Comparison of ENCODE assay signal across 8 cellular contexts in the genomic region with DNA sequence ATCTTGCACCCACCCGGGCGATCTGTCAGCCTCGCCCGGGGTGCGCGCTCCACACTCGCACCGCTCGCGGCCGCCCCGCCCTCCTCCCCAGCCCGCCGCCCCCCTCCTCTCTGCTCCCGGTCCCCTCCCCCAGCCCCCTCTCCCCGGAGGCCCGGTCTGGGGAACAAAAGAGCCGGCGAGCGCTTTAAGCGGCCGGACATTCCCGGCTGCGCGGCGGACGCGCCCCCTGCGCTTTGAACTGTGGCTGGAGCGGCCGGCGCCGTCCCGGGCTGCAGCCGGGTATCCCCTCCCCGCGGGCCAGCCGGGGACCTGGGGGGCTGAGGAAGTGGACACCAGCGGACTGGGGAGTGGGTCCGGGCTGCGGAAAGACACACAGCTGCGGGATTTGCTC. TPM values are rescaled to one million over a fixed set of nuclear protein-coding genes. Genes with fewer than 3 reads are reported as not detected.
DNase-seq lines count a peak whose midpoint lies in the region; ATAC-seq, FAIRE-seq and TF ChIP-seq lines count a peak whose summit lies in the region.

Gene IGDCC3 (minus strand): TSS at position 27 of the 391 bp plus-strand sequence. CDS start 214 bp downstream, outside the sequence.

- POLR2A ChIA-PET in GM12878 (lab: Charles Lee) = no interaction called here

- H3K27ac ChIP-seq in GM12878 (ENCODE audit: control insufficient read depth, insufficient read depth) (no peak within 1 kb of the TSS), layer of hippocampus (ENCODE audit: low read depth, low read length) (peak within 1 kb of the TSS; percentile 18), thoracic aorta (no peak within 1 kb of the TSS)

- 2% methylated on average over 25 of the region's 42 CpGs for whole genome bisulfite sequencing in GM12878 (ENCODE audit: insufficient coverage, insufficient replicate concordance, low lambda C conversion rate, missing lambda C conversion rate)

- H3K36me3 Mint-ChIP-seq in T-helper 2 cell treated with Interferon-gamma antibody and Interleukin-4, amounts not matched to agents 5 μg/mL and 100 μg/mL, for 36 hours (ENCODE audit: low read depth) = no peaks in the 10 kb centered on the region

- H3K4me1 ChIP-seq in GM12878 (ENCODE audit: control insufficient read depth, insufficient read depth, low read length) (no peaks in the 10 kb centered on the region), thoracic aorta (ENCODE audit: control insufficient read depth in 1 of 2, low read depth in 2 of 2) (peaks cover 2 to 9% of the 10 kb centered on the region in 2 donors)

- peak within 1 kb of the TSS; percentile 60 for H3K4me3 Mint-ChIP-seq in T-helper 2 cell treated with Interferon-gamma antibody and Interleukin-4, amounts not matched to agents 5 μg/mL and 100 μg/mL, for 36 hours

- peak within 1 kb of the TSS; percentile 49; the same call in 1 of the 2 replicates for H3K4me2 ChIP-seq in GM12878 (ENCODE audit: control insufficient read depth, insufficient read depth)

- no peak for TF ChIP-seq EP300 in GM12878 (IDR thresholded peaks at IDR 0.05; ENCODE audit: borderline replicate concordance in 1 of 2, control insufficient read depth in 1 of 2, low read depth in 2 of 2, low read length in 2 of 2)

- FAIRE-seq in GM12878 (lab: Jason Lieb, UNC) = no peak

- TF ChIP-seq CTCF in GM12878 (IDR thresholded peaks at IDR 0.05 in 2 of 3, conservative IDR thresholded peaks at IDR 0.05 in 1 of 3; ENCODE audit: control insufficient read depth in 2 of 3, extremely low read depth in 1 of 3, insufficient read depth in 1 of 3, low read depth in 3 of 3, low read length in 3 of 3) = no peak
- no peak for TF ChIP-seq CTCF in thoracic aorta (IDR thresholded peaks at IDR 0.05)

- no peak within 1 kb of the TSS for H2AFZ ChIP-seq in GM12878 (ENCODE audit: control insufficient read depth, low read depth, low read length)

- ATAC-seq in GM12878 (no peak), thoracic aorta (ENCODE audit: insufficient number of reproducible peaks, low FRiP score, low read depth) (no peak), GM21529 (IDR thresholded peaks at IDR 0.05; ENCODE audit: unreplicated experiment) (no peak), GM21447 (IDR thresholded peaks at IDR 0.05; ENCODE audit: unreplicated experiment) (no peak)

- BruUV-seq in GM12878 (replicated peaks; lab: Mats Ljungman, UMichigan) = no TSS peak

- no peak within 1 kb of the TSS for H3K4me3 ChIP-seq in GM12878
- peak within 1 kb of the TSS; percentile 76 for H3K4me3 ChIP-seq in thoracic aorta

- no peak for TF ChIP-seq RAD21 in GM12878 (IDR thresholded peaks at IDR 0.05; ENCODE audit: insufficient read depth, low read depth, low read length)

- RAD21 ChIA-PET in GM12878 (lab: Charles Lee; ENCODE audit: unreplicated experiment) = no interaction called here

- H3K27me3 Mint-ChIP-seq in T-helper 2 cell treated with Interferon-gamma antibody and Interleukin-4, amounts not matched to agents 5 μg/mL and 100 μg/mL, for 36 hours (ENCODE audit: low read depth) = peaks cover 81% of the 10 kb centered on the region

- in situ Hi-C loops in GM12878 (cut with MboI) = no loop called here

- H4K20me1 ChIP-seq in GM12878 (ENCODE audit: control insufficient read depth, insufficient read depth) = no peaks in the 10 kb centered on the region

- H3K36me3 ChIP-seq in GM12878 (ENCODE audit: control insufficient read depth in 2 of 2, insufficient read depth in 2 of 2, low read length in 1 of 2) = no peaks in the 10 kb centered on the region
- no peaks in the 10 kb centered on the region for H3K36me3 ChIP-seq in thoracic aorta

- no peak within 1 kb of the TSS for H3K27ac Mint-ChIP-seq in T-helper 2 cell treated with Interferon-gamma antibody and Interleukin-4, amounts not matched to agents 5 μg/mL and 100 μg/mL, for 36 hours

- H3K4me1 Mint-ChIP-seq in T-helper 2 cell treated with Interferon-gamma antibody and Interleukin-4, amounts not matched to agents 5 μg/mL and 100 μg/mL, for 36 hours (ENCODE audit: low read depth) = peaks cover 6% of the 10 kb centered on the region

- H3K9me3 ChIP-seq in GM12878 (replicated peaks; ENCODE audit: control insufficient read depth, insufficient read depth, low read length) (no peaks in the 10 kb centered on the region), thoracic aorta (no peaks in the 10 kb centered on the region)

- SMC1A ChIA-PET in GM12878 (lab: Charles Lee; ENCODE audit: uncharacterized antibody, unreplicated experiment) = no interaction called here

- TF ChIP-seq POLR2A in GM12878 (IDR thresholded peaks at IDR 0.05; ENCODE audit: low read depth, low read length) = no peak

- CTCF ChIA-PET in GM12878 (lab: Yijun Ruan, JAX) = interaction anchor here (1.1 to 1.7 kb wide), 2 partner anchors 57 to 61 kb away, joined by 4 to 5 read pairs; no protein-coding TSS in a partner anchor

- no peak within 1 kb of the TSS for H3K9ac ChIP-seq in GM12878 (ENCODE audit: control insufficient read depth, insufficient read depth, low read length)

- no peaks in the 10 kb centered on the region for H3K79me2 ChIP-seq in GM12878 (ENCODE audit: control insufficient read depth, insufficient read depth, low read length)

- no peak for DNase-seq in T-helper 2 cell treated with Interferon-gamma antibody and Interleukin-4, amounts not matched to agents 5 μg/mL and 100 μg/mL, for 36 hours (ENCODE audit: low spot score)
- no peak for DNase-seq in T-helper 2 cell
- DNase-seq in GM12878 (ENCODE audit: low read depth, low spot score) = no peak
- DNase-seq in thoracic aorta (ENCODE audit: low spot score) = no peak
- DNase-seq in CD1c-positive myeloid dendritic cell (ENCODE audit: extremely low spot score) = no peak

- H3K9me3 Mint-ChIP-seq in T-helper 2 cell treated with Interferon-gamma antibody and Interleukin-4, amounts not matched to agents 5 μg/mL and 100 μg/mL, for 36 hours = no peaks in the 10 kb centered on the region

- H3K27me3 ChIP-seq in GM12878 (replicated peaks in 1 of 2; ENCODE audit: control insufficient read depth in 2 of 2, insufficient read depth in 2 of 2, low read length in 1 of 2) (peaks cover 20 to 32% of the 10 kb centered on the region in 2 experiments), layer of hippocampus (ENCODE audit: control insufficient read depth, insufficient read depth, low read length) (peaks cover 2% of the 10 kb centered on the region), thoracic aorta (replicated peaks; ENCODE audit: insufficient read depth) (no peaks in the 10 kb centered on the region)

- intact Hi-C loops in GM12878 (cut with micrococcal nuclease; ENCODE audit: unreplicated experiment) = no loop called here

TF ChIP-seq in GM12878, 131 proteins besides CTCF, POLR2A, EP300 and RAD21 (continues in another document):
- TF ChIP-seq, protein P1, sequence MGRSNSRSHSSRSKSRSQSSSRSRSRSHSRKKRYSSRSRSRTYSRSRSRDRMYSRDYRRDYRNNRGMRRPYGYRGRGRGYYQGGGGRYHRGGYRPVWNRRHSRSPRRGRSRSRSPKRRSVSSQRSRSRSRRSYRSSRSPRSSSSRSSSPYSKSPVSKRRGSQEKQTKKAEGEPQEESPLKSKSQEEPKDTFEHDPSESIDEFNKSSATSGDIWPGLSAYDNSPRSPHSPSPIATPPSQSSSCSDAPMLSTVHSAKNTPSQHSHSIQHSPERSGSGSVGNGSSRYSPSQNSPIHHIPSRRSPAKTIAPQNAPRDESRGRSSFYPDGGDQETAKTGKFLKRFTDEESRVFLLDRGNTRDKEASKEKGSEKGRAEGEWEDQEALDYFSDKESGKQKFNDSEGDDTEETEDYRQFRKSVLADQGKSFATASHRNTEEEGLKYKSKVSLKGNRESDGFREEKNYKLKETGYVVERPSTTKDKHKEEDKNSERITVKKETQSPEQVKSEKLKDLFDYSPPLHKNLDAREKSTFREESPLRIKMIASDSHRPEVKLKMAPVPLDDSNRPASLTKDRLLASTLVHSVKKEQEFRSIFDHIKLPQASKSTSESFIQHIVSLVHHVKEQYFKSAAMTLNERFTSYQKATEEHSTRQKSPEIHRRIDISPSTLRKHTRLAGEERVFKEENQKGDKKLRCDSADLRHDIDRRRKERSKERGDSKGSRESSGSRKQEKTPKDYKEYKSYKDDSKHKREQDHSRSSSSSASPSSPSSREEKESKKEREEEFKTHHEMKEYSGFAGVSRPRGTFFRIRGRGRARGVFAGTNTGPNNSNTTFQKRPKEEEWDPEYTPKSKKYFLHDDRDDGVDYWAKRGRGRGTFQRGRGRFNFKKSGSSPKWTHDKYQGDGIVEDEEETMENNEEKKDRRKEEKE (IDR thresholded peaks at IDR 0.05) = no peak
- TF ChIP-seq SUZ12 (IDR thresholded peaks at IDR 0.05; ENCODE audit: unreplicated experiment) = no peak
- TF ChIP-seq ESRRA (IDR thresholded peaks at IDR 0.05; ENCODE audit: low read length) = no peak
- TF ChIP-seq POLR2AphosphoS5 (IDR thresholded peaks at IDR 0.05; ENCODE audit: low read length) = no peak
- TF ChIP-seq NFYA (IDR thresholded peaks at IDR 0.05; ENCODE audit: borderline replicate concordance, low read depth, low read length) = no peak
- no peak for TF ChIP-seq NR2F1 (conservative IDR thresholded peaks at IDR 0.05)
- TF ChIP-seq PAX8 (IDR thresholded peaks at IDR 0.05) = no peak
- TF ChIP-seq IRF3 (IDR thresholded peaks at IDR 0.05) = no peak

RNA-seq across cellular contexts. Expression of gene IGDCC3, which starts in this region (rescaled TPM):
- not detected in 2 replicates for total RNA-seq in GM12878 (2013; cell fraction: nucleolus; rRNA removed)
- not detected in 2 replicates for total RNA-seq in GM12878 (2014; rRNA removed)
- not detected in 2 replicates for total RNA-seq in GM12878 (2014; rRNA removed; fragmentation: Illumina TruSeq; extraction: Trizol)
- 0.10 and 0.13 TPM in 2 replicates for total RNA-seq in GM12878 (2021)
- polyA plus RNA-seq in GM12878 (2011; ENCODE audit: low read depth) = not detected
- not detected in 2 replicates for polyA plus RNA-seq in GM12878 (2011; rRNA removed)
- polyA plus RNA-seq in GM12878 (2011; cell fraction: cytosol; rRNA removed) = not detected in 2 replicates
- not detected in 2 replicates for polyA plus RNA-seq in GM12878 (2011; cell fraction: nucleus; rRNA removed)
- not detected in 2 replicates for polyA plus RNA-seq in GM12878 (2012)
- not detected in 2 replicates for polyA plus RNA-seq in GM12878 (2014; fragmentation: Illumina TruSeq; extraction: Trizol)
- polyA plus RNA-seq in GM12878 (2014; fragmentation: Nextera tagmentation; extraction: Ambion mirVana) = not detected
- polyA plus RNA-seq in GM12878 (2014; rRNA removed) = not detected in 2 replicates
- polyA plus RNA-seq in GM12878 (2016; fragmentation: Nextera tagmentation; extraction: Ambion mirVana) = under 1 TPM; 0.15 to 0.20 TPM
- polyA minus RNA-seq in GM12878 (2011; rRNA and poly(A)+ RNA removed) = not detected in 2 replicates
- not detected in 2 replicates for polyA minus RNA-seq in GM12878 (2011; cell fraction: cytosol; rRNA and poly(A)+ RNA removed)
- not detected in 2 replicates for polyA minus RNA-seq in GM12878 (2011; cell fraction: nucleus; rRNA and poly(A)+ RNA removed)
- not detected for total RNA-seq in thoracic aorta
